Comparison of ENCODE assay signal across 1 cellular context in genomic region chr2:118013724-118014491, GRCh38.
A peak's percentile ranks its signal among the peaks of the same experiment; 100 is the strongest.
TF ChIP-seq lines count a peak whose summit lies in the region.

CCDC93 (minus strand) TSS chr2:118014070; CDS start chr2:118013995, 75 bp downstream.

TF ChIP-seq in WTC11, 78 proteins besides CTCF, POLR2A, EP300 and RAD21 (continued from another document):
- TF ChIP-seq ZNF532 (CRISPR knock-in tag; IDR thresholded peaks at IDR 0.05; ENCODE audit: borderline replicate concordance) (no peak), RELA (CRISPR knock-in tag; IDR thresholded peaks at IDR 0.05; ENCODE audit: borderline replicate concordance) (no peak; the same call in 1 of the 2 replicates), STAT6 (CRISPR knock-in tag; conservative IDR thresholded peaks at IDR 0.05; ENCODE audit: low read depth) (0 out of 2 replicates have a peak, but pooled peaks have one; percentile 20), USF2 (CRISPR knock-in tag; IDR thresholded peaks at IDR 0.05) (peak; percentile 11; the same call in 1 of the 2 replicates), ATF1 (CRISPR knock-in tag; IDR thresholded peaks at IDR 0.05) (no peak), KAT7 (CRISPR knock-in tag; IDR thresholded peaks at IDR 0.05; ENCODE audit: borderline replicate concordance) (peak; percentile 79; the same call in 1 of the 2 replicates), E2F1 (CRISPR knock-in tag; IDR thresholded peaks at IDR 0.05) (peak; percentile 73; the same call in 1 of the 2 replicates), CBFB (CRISPR knock-in tag; IDR thresholded peaks at IDR 0.05; ENCODE audit: low read depth) (0 out of 2 replicates have a peak, but pooled peaks have one; percentile 55), ATF6 (CRISPR knock-in tag; IDR thresholded peaks at IDR 0.05) (no peak), CREM (CRISPR knock-in tag; IDR thresholded peaks at IDR 0.05) (peak; percentile 82)
